In genomic region chr12:105162174-105162573, GRCh38 we compare ENCODE assay signal across 24 cellular contexts.
"Had no signal": no experiment of that assay in that cellular context is flagged by ENCODE, and none has a peak within 500 bp of the region (broad histone marks: within the 10 kb centered on the region; RNA-seq: fewer than 3 reads in every experiment).

No MANE protein-coding gene starts in this region.

- H3K4me3 Mint-ChIP-seq: stimulated activated effector memory CD8-positive, alpha-beta T cell treated with anti-CD3 and anti-CD28 coated beads, Interleukin-12 subunit alpha, Interleukin-12 subunit beta, amount 100 ng/mL, for 72 hours; stimulated activated memory B cell treated with anti-CD40 and anti-IgM and Interleukin-4, amounts not matched to agents 10 μg/mL and 1 μg/mL and 100 μg/mL, for 72 hours; stimulated activated naive CD8-positive, alpha-beta T cell treated with anti-CD3 and anti-CD28 coated beads, Interleukin-15, amount 100 ng/mL, for 72 hours; stimulated activated naive CD8-positive, alpha-beta T cell treated with anti-CD3 and anti-CD28 coated beads, Interleukin-15, Interleukin-2, amounts not matched to agents 100 ng/mL and 50 ng/mL, for 24 hours; type B pancreatic cell had no signal

- H3K4me1 Mint-ChIP-seq: stimulated activated effector memory CD8-positive, alpha-beta T cell treated with anti-CD3 and anti-CD28 coated beads, Interleukin-12 subunit alpha, Interleukin-12 subunit beta, amount 100 ng/mL, for 72 hours; stimulated activated naive CD8-positive, alpha-beta T cell treated with anti-CD3 and anti-CD28 coated beads, Interleukin-15, amount 100 ng/mL, for 72 hours had no signal

- ATAC-seq: stimulated activated effector memory CD8-positive, alpha-beta T cell treated with anti-CD3 and anti-CD28 coated beads, Interleukin-12 subunit alpha, Interleukin-12 subunit beta, amount 100 ng/mL, for 72 hours; stimulated activated memory B cell treated with anti-CD40 and anti-IgM and Interleukin-4, amounts not matched to agents 10 μg/mL and 1 μg/mL and 100 μg/mL, for 72 hours; stimulated activated naive CD8-positive, alpha-beta T cell treated with anti-CD3 and anti-CD28 coated beads, Interleukin-15, amount 100 ng/mL, for 72 hours; stimulated activated naive CD8-positive, alpha-beta T cell treated with anti-CD3 and anti-CD28 coated beads, Interleukin-15, Interleukin-2, amounts not matched to agents 100 U/mL and 50 U/mL, for 24 hours; upper lobe of right lung had no signal

- H3K27me3 Mint-ChIP-seq: stimulated activated memory B cell treated with anti-CD40 and anti-IgM and Interleukin-4, amounts not matched to agents 10 μg/mL and 1 μg/mL and 100 μg/mL, for 72 hours; stimulated activated naive CD8-positive, alpha-beta T cell treated with anti-CD3 and anti-CD28 coated beads, Interleukin-15, amount 100 ng/mL, for 72 hours; stimulated activated naive CD8-positive, alpha-beta T cell treated with anti-CD3 and anti-CD28 coated beads, Interleukin-15, Interleukin-2, amounts not matched to agents 100 ng/mL and 50 ng/mL, for 24 hours; type B pancreatic cell had no signal

- DNase-seq: stimulated activated CD4-positive, alpha-beta T cell treated with anti-CD3 and anti-CD28 coated beads, Interleukin-2, amount 100 ng/mL, for 24 hours; stimulated activated CD4-positive, alpha-beta T cell treated with anti-CD3 and anti-CD28 coated beads, Interleukin-2, amount 100 ng/mL, for 48 hours; stimulated activated CD4-positive, alpha-beta T cell treated with anti-CD3 and anti-CD28 coated beads, Interleukin-4, amount 100 ng/mL, for 1 hour; stimulated activated CD4-positive, alpha-beta T cell treated with anti-CD3 and anti-CD28 coated beads, Interleukin-4, amount 100 ng/mL, for 24 hours; stimulated activated CD8-positive, alpha-beta memory T cell treated with anti-CD3 and anti-CD28 coated beads, Interleukin-4, amount 100 ng/mL, for 48 hours; stimulated activated naive CD4-positive, alpha-beta T cell; stimulated activated naive CD4-positive, alpha-beta T cell treated with Interleukin-2 at 50 U/mL for 16 hours; stimulated activated naive CD8-positive, alpha-beta T cell treated with anti-CD3 and anti-CD28 coated beads, Interleukin-15, amount 100 ng/mL, for 72 hours; stimulated activated naive CD8-positive, alpha-beta T cell treated with anti-CD3 and anti-CD28 coated beads, Interleukin-15, Interleukin-2, amounts not matched to agents 100 U/mL and 50 U/mL, for 24 hours; stomach; substantia nigra; testis; thyroid gland; tibial artery; transverse colon; trophoblast cell; upper lobe of left lung; upper lobe of right lung; uterus had no signal

- H3K9me3 Mint-ChIP-seq: stimulated activated effector memory CD8-positive, alpha-beta T cell treated with anti-CD3 and anti-CD28 coated beads, Interleukin-12 subunit alpha, Interleukin-12 subunit beta, amount 100 ng/mL, for 72 hours; stimulated activated memory B cell treated with anti-CD40 and anti-IgM and Interleukin-4, amounts not matched to agents 10 μg/mL and 1 μg/mL and 100 μg/mL, for 72 hours; stimulated activated naive CD8-positive, alpha-beta T cell treated with anti-CD3 and anti-CD28 coated beads, Interleukin-15, amount 100 ng/mL, for 72 hours; stimulated activated naive CD8-positive, alpha-beta T cell treated with anti-CD3 and anti-CD28 coated beads, Interleukin-15, Interleukin-2, amounts not matched to agents 100 ng/mL and 50 ng/mL, for 24 hours; type B pancreatic cell had no signal

- H3K27ac Mint-ChIP-seq: stimulated activated effector memory CD8-positive, alpha-beta T cell treated with anti-CD3 and anti-CD28 coated beads, Interleukin-12 subunit alpha, Interleukin-12 subunit beta, amount 100 ng/mL, for 72 hours; stimulated activated memory B cell treated with anti-CD40 and anti-IgM and Interleukin-4, amounts not matched to agents 10 μg/mL and 1 μg/mL and 100 μg/mL, for 72 hours; stimulated activated naive CD8-positive, alpha-beta T cell treated with anti-CD3 and anti-CD28 coated beads, Interleukin-15, amount 100 ng/mL, for 72 hours; stimulated activated naive CD8-positive, alpha-beta T cell treated with anti-CD3 and anti-CD28 coated beads, Interleukin-15, Interleukin-2, amounts not matched to agents 100 ng/mL and 50 ng/mL, for 24 hours; type B pancreatic cell had no signal

- FAIRE-seq: urothelium cell line had no signal
